Comparison of ENCODE assay signal across 8 cellular contexts in genomic region chr19:40549007-40549708, GRCh38. TPM values are rescaled to one million over a fixed set of nuclear protein-coding genes. Genes with fewer than 3 reads are reported as not detected.
A peak's percentile ranks its signal among the peaks of the same experiment; 100 is the strongest.
DNase-seq lines count a peak whose midpoint lies in the region; ATAC-seq, FAIRE-seq and TF ChIP-seq lines count a peak whose summit lies in the region.

No MANE protein-coding gene starts in this region.

- peaks cover 2% of the 10 kb centered on the region for H3K9me3 Mint-ChIP-seq in activated CD8-positive, alpha-beta memory T cell treated with anti-CD3 and anti-CD28 coated beads, Interleukin-2, amount 10 ng/mL, durations not matched to agents 7 days and 5 days (ENCODE audit: low read depth)

- WGBS in upper lobe of left lung, 2 donors: 7 to 11% methylated on average over 24 to 43 of the region's 43 CpGs

- peaks cover 52% of the 10 kb centered on the region for H3K27me3 Mint-ChIP-seq in activated CD8-positive, alpha-beta memory T cell treated with anti-CD3 and anti-CD28 coated beads, Interleukin-2, amount 10 ng/mL, durations not matched to agents 7 days and 5 days

- H3K27ac Mint-ChIP-seq in activated CD8-positive, alpha-beta memory T cell treated with anti-CD3 and anti-CD28 coated beads, Interleukin-2, amount 10 ng/mL, durations not matched to agents 7 days and 5 days: no peak overlapping the region

- TF ChIP-seq CTCF in epithelial cell of esophagus (IDR thresholded peaks at IDR 0.05; ENCODE audit: insufficient read depth, low read depth, low read length, missing control alignments) (peak; percentile 47), omental fat pad (IDR thresholded peaks at IDR 0.05) (no peak), upper lobe of left lung (IDR thresholded peaks at IDR 0.05) (peak in 5 of 6 experiments; percentile 39 to 63 (median 48))

- H3K4me1 Mint-ChIP-seq in activated CD8-positive, alpha-beta memory T cell treated with anti-CD3 and anti-CD28 coated beads, Interleukin-2, amount 10 ng/mL, durations not matched to agents 7 days and 5 days: peaks cover 8% of the 10 kb centered on the region

- no peak for TF ChIP-seq POLR2A in GM12892 (IDR thresholded peaks at IDR 0.05; ENCODE audit: low read depth, low read length)
- no peak for TF ChIP-seq POLR2A in upper lobe of left lung (IDR thresholded peaks at IDR 0.05)

- peak; percentile 93 for ATAC-seq in activated CD8-positive, alpha-beta memory T cell treated with anti-CD3 and anti-CD28 coated beads, Interleukin-2, amount 10 ng/mL, durations not matched to agents 7 days and 5 days
- ATAC-seq in omental fat pad (ENCODE audit: low FRiP score) (peak; percentile 57), upper lobe of left lung (ENCODE audit: low FRiP score in 2 of 2) (peak; percentile 43 to 58), GM21619 (IDR thresholded peaks at IDR 0.05; ENCODE audit: unreplicated experiment) (no peak), GM21447 (IDR thresholded peaks at IDR 0.05; ENCODE audit: unreplicated experiment) (no peak)

- no peak overlapping the region for H3K4me3 Mint-ChIP-seq in activated CD8-positive, alpha-beta memory T cell treated with anti-CD3 and anti-CD28 coated beads, Interleukin-2, amount 10 ng/mL, durations not matched to agents 7 days and 5 days

- H3K36me3 Mint-ChIP-seq in activated CD8-positive, alpha-beta memory T cell treated with anti-CD3 and anti-CD28 coated beads, Interleukin-2, amount 10 ng/mL, durations not matched to agents 7 days and 5 days: peaks cover 2% of the 10 kb centered on the region

- CTCF ChIA-PET in activated CD8-positive, alpha-beta memory T cell treated with anti-CD3 and anti-CD28 coated beads, Interleukin-2, amount 10 ng/mL, durations not matched to agents 7 days and 5 days (lab: Charles Lee): interaction anchor here (0.7 to 3.9 kb wide), 21 partner anchors 8 to 244 kb away, joined by 3 to 29 read pairs (median 5); partner anchors contain the start of genes C19orf47, LTBP4 and PLD3

- FAIRE-seq in GM12892 (lab: Jason Lieb, UNC): peak; percentile 83

- H3K36me3 ChIP-seq in upper lobe of left lung: no peaks in the 10 kb centered on the region

- H3K27ac ChIP-seq in upper lobe of left lung: no peak overlapping the region

- peaks cover 0 to 4% (median 0%) of the 10 kb centered on the region in 4 donors for H3K9me3 ChIP-seq in upper lobe of left lung

- peaks cover 3 to 9% (median 5%) of the 10 kb centered on the region in 4 donors for H3K4me1 ChIP-seq in upper lobe of left lung

- peaks cover 0 to 9% (median 3%) of the 10 kb centered on the region in 4 donors for H3K27me3 ChIP-seq in upper lobe of left lung

- TF ChIP-seq EP300 in upper lobe of left lung (IDR thresholded peaks at IDR 0.05): no peak

- peak; percentile 72 for DNase-seq in GM12892 (ENCODE audit: insufficient read length)
- DNase-seq in NCI-H69 (lab: John Stamatoyannopoulos, UW): peak; percentile 88
- DNase-seq in activated CD8-positive, alpha-beta memory T cell treated with anti-CD3 and anti-CD28 coated beads, Interleukin-2, amount 10 ng/mL, durations not matched to agents 7 days and 5 days: peak; percentile 78
- peak; percentile 69 for DNase-seq in epithelial cell of esophagus (ENCODE audit: low read depth)
- DNase-seq in omental fat pad (ENCODE audit: low spot score): peak; percentile 40
- peak; percentile 73 to 89 for DNase-seq in upper lobe of left lung

- H3K4me3 ChIP-seq in epithelial cell of esophagus (ENCODE audit: low read length): no peak overlapping the region
- no peak overlapping the region for H3K4me3 ChIP-seq in upper lobe of left lung

RNA-seq across cellular contexts. Expression of gene SHKBP1, which starts 27.5 kb away (rescaled TPM):
- 38.2 TPM for polyA plus RNA-seq in GM12892 (2012; ENCODE audit: missing spikeins)
- total RNA-seq in activated CD8-positive, alpha-beta memory T cell treated with anti-CD3 and anti-CD28 coated beads, Interleukin-2, amount 10 ng/mL, durations not matched to agents 7 days and 5 days: 100 to 1,000 TPM; 135 to 153 TPM
- total RNA-seq in omental fat pad (10 to 100 TPM; 37.0 to 87.5 (median 47.8) TPM), upper lobe of left lung (100 to 1,000 TPM in 2 of 6 donors, 10 to 100 TPM in 4; 60.6 to 232 (median 90.2) TPM)

RNA-seq across cellular contexts. Expression of gene LTBP4, which starts 52.0 kb away (rescaled TPM):
- polyA plus RNA-seq in GM12892 (2012; ENCODE audit: missing spikeins): 7.4 TPM
- 10 to 100 TPM; 42.8 to 75.9 TPM for total RNA-seq in activated CD8-positive, alpha-beta memory T cell treated with anti-CD3 and anti-CD28 coated beads, Interleukin-2, amount 10 ng/mL, durations not matched to agents 7 days and 5 days
- total RNA-seq in omental fat pad (100 to 1,000 TPM in 3 of 4 donors, 10 to 100 TPM in 1; 73.5 to 197 (median 114) TPM), upper lobe of left lung (100 to 1,000 TPM; 125 to 541 (median 401) TPM)

Comparison
In these comparisons a context has a peak if more than half of its experiments do, and no peak if none do; other contexts are left out.
1. ATAC-seq: peak in activated CD8-positive, alpha-beta memory T cell treated with anti-CD3 and anti-CD28 coated beads, Interleukin-2, amount 10 ng/mL, durations not matched to agents 7 days and 5 days (single experiment), omental fat pad (single experiment) and upper lobe of left lung (2 of 2); none in GM21619 (single experiment) and GM21447 (single experiment).
2. CTCF ChIP-seq: peak in epithelial cell of esophagus (single experiment) and upper lobe of left lung (5 of 6); none in omental fat pad (0 of 3).
3. Peak in every context shown above with its lines, with median percentiles within 50 percentile points of each other: DNase-seq.